9 cellular contexts compared by ENCODE assay signal in the genomic region with DNA sequence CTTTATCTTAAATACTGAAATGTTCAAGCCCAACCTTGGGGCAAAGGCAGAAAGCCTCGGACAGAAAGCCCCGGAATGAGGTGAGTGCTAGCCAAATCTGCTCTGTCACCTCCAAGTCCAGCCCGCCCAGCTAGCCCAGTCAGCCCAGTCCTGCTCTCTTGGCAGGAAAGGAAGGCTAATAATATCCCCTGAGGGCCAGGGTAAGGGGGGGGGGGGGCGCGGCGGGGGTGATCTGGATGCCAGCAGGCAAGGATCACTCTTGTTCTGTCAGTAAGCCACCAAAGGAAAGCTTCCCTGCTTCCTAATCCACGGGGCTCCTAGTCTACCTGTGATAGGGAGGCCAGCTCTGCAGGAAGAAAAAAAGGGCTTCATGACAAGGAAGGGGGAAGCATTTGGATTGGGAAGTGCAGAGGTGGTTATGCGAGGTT. TPM values are rescaled to one million over a fixed set of nuclear protein-coding genes. Genes with fewer than 3 reads are reported as not detected.
DNase-seq lines count a peak whose midpoint lies in the region; ATAC-seq, FAIRE-seq and TF ChIP-seq lines count a peak whose summit lies in the region.
"Had no signal": no experiment of that assay in that cellular context is flagged by ENCODE, and none has a peak within 500 bp of the region (broad histone marks: within the 10 kb centered on the region; RNA-seq: fewer than 3 reads in every experiment).

No MANE protein-coding gene starts in this region.

- H3K9me3 ChIP-seq in thoracic aorta = no peaks in the 10 kb centered on the region
- H3K9me3 ChIP-seq: SJSA1 had no signal

- ATAC-seq in thoracic aorta (ENCODE audit: insufficient number of reproducible peaks, low FRiP score, low read depth) (peak; percentile 15), GM19351 (IDR thresholded peaks at IDR 0.05; ENCODE audit: unreplicated experiment) (no peak), HG02870 (IDR thresholded peaks at IDR 0.05; ENCODE audit: unreplicated experiment) (no peak)

- H3K4me1 ChIP-seq in thoracic aorta (ENCODE audit: control insufficient read depth in 1 of 2, low read depth in 2 of 2) = peaks cover 14 to 16% of the 10 kb centered on the region in 2 donors

- DNase-seq in COR-L47 (lab: John Stamatoyannopoulos, UW) (peak; percentile 21), LNCaP clone FGC (ENCODE audit: low read depth) (peak; percentile 34), bronchial epithelial cell (ENCODE audit: low read depth) (peak; percentile 41), kidney tubule cell (ENCODE audit: low spot score) (peak; percentile 50), thoracic aorta (ENCODE audit: low spot score) (peak; percentile 8), ACHN (no peak)

- in situ Hi-C loops in ACHN (cut with HindIII; ENCODE audit: low pct_ligation_motif_present, low pct_unique_long_range_greater_than_20kb, low sequenced_read_pairs) = no loop called here

- H3K36me3 ChIP-seq in bronchial epithelial cell (ENCODE audit: control insufficient read depth, insufficient read depth, low read length) (no peaks in the 10 kb centered on the region), thoracic aorta (no peaks in the 10 kb centered on the region)
- H3K36me3 ChIP-seq: SJSA1 had no signal

- peak overlapping the region; percentile 87 for H3K4me3 ChIP-seq in LNCaP clone FGC (ENCODE audit: low read depth, low read length)
- H3K4me3 ChIP-seq in bronchial epithelial cell (ENCODE audit: low read depth, low read length) = peak overlapping the region; percentile 58
- peak overlapping the region; percentile 99 for H3K4me3 ChIP-seq in thoracic aorta

- TF ChIP-seq CTCF in LNCaP clone FGC (IDR thresholded peaks at IDR 0.05; ENCODE audit: control insufficient read depth, extremely low read depth, insufficient read depth) = no peak
- TF ChIP-seq CTCF in bronchial epithelial cell (IDR thresholded peaks at IDR 0.05; ENCODE audit: insufficient read depth, low read length, severe bottlenecking) = no peak
- no peak for TF ChIP-seq CTCF in thoracic aorta (IDR thresholded peaks at IDR 0.05)

- H3K27ac ChIP-seq in thoracic aorta = peak overlapping the region; percentile 76 to 91
- H3K27ac ChIP-seq: SJSA1 had no signal

- no peak for FAIRE-seq in bronchial epithelial cell (lab: Jason Lieb, UNC)

- H3K27me3 ChIP-seq in bronchial epithelial cell (ENCODE audit: control insufficient read depth, insufficient read depth, low read length) (no peaks in the 10 kb centered on the region), thoracic aorta (replicated peaks; ENCODE audit: insufficient read depth) (no peaks in the 10 kb centered on the region)
- H3K27me3 ChIP-seq: SJSA1 had no signal

RNA-seq across cellular contexts. Expression of a gene that starts 1.1 kb away (rescaled TPM):
- 10.0 and 11.3 TPM in 2 replicates for total RNA-seq in bronchial epithelial cell
- 10 to 100 TPM; 50.9 to 57.7 TPM for total RNA-seq in thoracic aorta

RNA-seq across cellular contexts. Expression of a gene that starts 28.8 kb away (rescaled TPM):
- total RNA-seq in bronchial epithelial cell (3.7 and 4.9 TPM in 2 replicates), thoracic aorta (1 to 10 TPM; 5.6 to 6.1 TPM)
